ENCODE assay signal across 19 cellular contexts in genomic region chr16:12576878-12577277, GRCh38.
DNase-seq lines count a peak whose midpoint lies in the region; ATAC-seq and TF ChIP-seq lines count a peak whose summit lies in the region.
"Had no signal": no experiment of that assay in that cellular context is flagged by ENCODE, and none has a peak within 500 bp of the region (broad histone marks: within the 10 kb centered on the region; RNA-seq: fewer than 3 reads in every experiment).

No MANE protein-coding gene starts in this region.

- no peaks in the 10 kb centered on the region for H3K36me3 Mint-ChIP-seq in Caco-2 (ENCODE audit: insufficient read depth, unreplicated experiment)
- H3K36me3 Mint-ChIP-seq in activated T-helper 1 cell treated with anti-CD3 and anti-CD28 coated beads, Interleukin-12 subunit alpha, Interleukin-12 subunit beta, Interleukin-2, Interleukin-4 antibody, amounts not matched to agents 30 ng/mL and 10 ng/mL and 1 ng/mL, durations not matched to agents 14 hours and 24 hours and 36 hours (ENCODE audit: low read depth): peaks cover 9% of the 10 kb centered on the region
- H3K36me3 Mint-ChIP-seq: CD4-positive, alpha-beta memory T cell had no signal

- TF ChIP-seq CTCF in Caco-2 (IDR thresholded peaks at IDR 0.05; ENCODE audit: insufficient read depth in 1 of 2, low read depth in 1 of 2, low read length in 1 of 2, severe bottlenecking in 1 of 2, unreplicated experiment in 1 of 2): no peak
- no peak for TF ChIP-seq CTCF in spleen (IDR thresholded peaks at IDR 0.05 in 8 of 11, conservative IDR thresholded peaks at IDR 0.05 in 3 of 11)

- POLR2A ChIA-PET in Caco-2 (lab: Charles Lee): no interaction called here

- H3K9me3 Mint-ChIP-seq in Caco-2 (ENCODE audit: unreplicated experiment): no peaks in the 10 kb centered on the region
- peaks cover 4% of the 10 kb centered on the region for H3K9me3 Mint-ChIP-seq in activated T-helper 1 cell treated with anti-CD3 and anti-CD28 coated beads, Interleukin-12 subunit alpha, Interleukin-12 subunit beta, Interleukin-2, Interleukin-4 antibody, amounts not matched to agents 30 ng/mL and 10 ng/mL and 1 ng/mL, durations not matched to agents 14 hours and 24 hours and 36 hours

- no peak for ATAC-seq in GM18511 (IDR thresholded peaks at IDR 0.05; ENCODE audit: unreplicated experiment)

- no peaks in the 10 kb centered on the region for H3K4me1 Mint-ChIP-seq in Caco-2 (ENCODE audit: low read depth, unreplicated experiment)
- peaks cover 22% of the 10 kb centered on the region for H3K4me1 Mint-ChIP-seq in activated T-helper 1 cell treated with anti-CD3 and anti-CD28 coated beads, Interleukin-12 subunit alpha, Interleukin-12 subunit beta, Interleukin-2, Interleukin-4 antibody, amounts not matched to agents 30 ng/mL and 10 ng/mL and 1 ng/mL, durations not matched to agents 14 hours and 24 hours and 36 hours (ENCODE audit: low read depth)

- TF ChIP-seq POLR2A in spleen (IDR thresholded peaks at IDR 0.05): no peak

- H3K9ac ChIP-seq in BLaER1: no peak overlapping the region
- H3K9ac ChIP-seq: KMS-11 had no signal

- H3K27ac ChIP-seq in BLaER1: no peak overlapping the region
- H3K27ac ChIP-seq in spleen: no peak overlapping the region
- H3K27ac ChIP-seq: KMS-11, SJCRH30 had no signal

- H3K4me3 Mint-ChIP-seq in Caco-2 (ENCODE audit: unreplicated experiment): no peak overlapping the region
- no peak overlapping the region for H3K4me3 Mint-ChIP-seq in activated T-helper 1 cell treated with anti-CD3 and anti-CD28 coated beads, Interleukin-12 subunit alpha, Interleukin-12 subunit beta, Interleukin-2, Interleukin-4 antibody, amounts not matched to agents 30 ng/mL and 10 ng/mL and 1 ng/mL, durations not matched to agents 14 hours and 24 hours and 36 hours
- H3K4me3 Mint-ChIP-seq: CD4-positive, alpha-beta memory T cell had no signal

- H3K4me1 ChIP-seq in BLaER1 (peaks cover 27% of the 10 kb centered on the region), Caco-2 (peaks cover 4% of the 10 kb centered on the region; the same call in 1 of the 2 replicates), spleen (peaks cover 0 to 12% (median 6%) of the 10 kb centered on the region in 6 donors)
- H3K4me1 ChIP-seq: SJCRH30 had no signal

- H4K20me1 ChIP-seq in BLaER1: peaks cover 10% of the 10 kb centered on the region; the same call in 1 of the 2 replicates

- 82 to 87% (median 83%) methylated on average over 10 of the region's 10 CpGs for WGBS in spleen, 5 donors

- BruUV-seq in Caco-2 (replicated peaks; lab: Mats Ljungman, UMichigan): no TSS peak

- peaks cover 6% of the 10 kb centered on the region; the same call in 1 of the 2 replicates for H3K36me3 ChIP-seq in BLaER1
- H3K36me3 ChIP-seq in Caco-2 (ENCODE audit: control insufficient read depth, insufficient read depth, low read length): no peaks in the 10 kb centered on the region
- no peaks in the 10 kb centered on the region for H3K36me3 ChIP-seq in spleen
- H3K36me3 ChIP-seq in MG63: no peaks in the 10 kb centered on the region
- H3K36me3 ChIP-seq: SJCRH30 had no signal

- intact Hi-C loops in Caco-2 (cut with micrococcal nuclease; ENCODE audit: unreplicated experiment) (no loop called here), spleen (cut with DNase I; ENCODE audit: low total_unique reads) (no loop called here)
- intact Hi-C loops in activated T-helper 1 cell treated with anti-CD3 and anti-CD28 coated beads, Interleukin-12 subunit alpha, Interleukin-12 subunit beta, Interleukin-2, Interleukin-4 antibody, amounts not matched to agents 30 ng/mL and 10 ng/mL and 1 ng/mL, durations not matched to agents 14 hours and 24 hours and 36 hours (cut with micrococcal nuclease): no loop called here

- peak overlapping the region; percentile 55 for H3K4me2 ChIP-seq in BLaER1
- H3K4me2 ChIP-seq: KMS-11 had no signal

- DNase-seq in Caco-2: no peak
- no peak for DNase-seq in activated T-helper 1 cell treated with anti-CD3 and anti-CD28 coated beads, Interleukin-12 subunit alpha, Interleukin-12 subunit beta, Interleukin-2, Interleukin-4 antibody, amounts not matched to agents 30 ng/mL and 10 ng/mL and 1 ng/mL, durations not matched to agents 14 hours and 24 hours and 36 hours (ENCODE audit: low spot score)
- DNase-seq in spleen: peak; percentile 50
- DNase-seq in NCI-H774 (lab: John Stamatoyannopoulos, UW): no peak
- no peak for DNase-seq in MG63
- DNase-seq: ACHN; AML-193; CD4-positive, alpha-beta memory T cell; DMS79 treated with DMSO at 0.1 percent for 48 hours; MM.1S; NCI-H1092 treated with DMSO at 0.1 percent for 48 hours; NCI-H187; NCI-H345; NCI-H69; RPMI8226; SJCRH30 had no signal

- H3K27me3 ChIP-seq in BLaER1: no peaks in the 10 kb centered on the region
- H3K27me3 ChIP-seq in Caco-2 (replicated peaks; ENCODE audit: control insufficient read depth, insufficient read depth, low read length): no peaks in the 10 kb centered on the region
- no peaks in the 10 kb centered on the region for H3K27me3 ChIP-seq in spleen (replicated peaks in 1 of 7)
- no peaks in the 10 kb centered on the region; the same call in 1 of the 2 replicates for H3K27me3 ChIP-seq in MG63
- H3K27me3 ChIP-seq: SJCRH30 had no signal

- CTCF ChIA-PET in Caco-2 (lab: Charles Lee): no interaction called here

- H3K9me3 ChIP-seq in BLaER1 (no peaks in the 10 kb centered on the region), Caco-2 (no peaks in the 10 kb centered on the region; the same call in 1 of the 2 replicates), spleen (no peaks in the 10 kb centered on the region), MG63 (no peaks in the 10 kb centered on the region)
- H3K9me3 ChIP-seq: SJCRH30 had no signal

- H3K4me3 ChIP-seq in BLaER1 (no peak overlapping the region), Caco-2 (ENCODE audit: low read depth, low read length) (no peak overlapping the region), spleen (no peak overlapping the region), MG63 (no peak overlapping the region)
- H3K4me3 ChIP-seq: SJCRH30 had no signal

- H3K27me3 Mint-ChIP-seq in Caco-2 (ENCODE audit: insufficient read depth, unreplicated experiment): no peaks in the 10 kb centered on the region
- H3K27me3 Mint-ChIP-seq in activated T-helper 1 cell treated with anti-CD3 and anti-CD28 coated beads, Interleukin-12 subunit alpha, Interleukin-12 subunit beta, Interleukin-2, Interleukin-4 antibody, amounts not matched to agents 30 ng/mL and 10 ng/mL and 1 ng/mL, durations not matched to agents 14 hours and 24 hours and 36 hours (ENCODE audit: insufficient read depth): no peaks in the 10 kb centered on the region
- H3K27me3 Mint-ChIP-seq: CD4-positive, alpha-beta memory T cell had no signal

- H3K27ac Mint-ChIP-seq in Caco-2 (ENCODE audit: unreplicated experiment): peak overlapping the region; percentile 46
- peak overlapping the region; percentile 62 for H3K27ac Mint-ChIP-seq in activated T-helper 1 cell treated with anti-CD3 and anti-CD28 coated beads, Interleukin-12 subunit alpha, Interleukin-12 subunit beta, Interleukin-2, Interleukin-4 antibody, amounts not matched to agents 30 ng/mL and 10 ng/mL and 1 ng/mL, durations not matched to agents 14 hours and 24 hours and 36 hours
- H3K27ac Mint-ChIP-seq: CD4-positive, alpha-beta memory T cell had no signal
